8 cellular contexts compared by ENCODE assay signal in the genomic region with DNA sequence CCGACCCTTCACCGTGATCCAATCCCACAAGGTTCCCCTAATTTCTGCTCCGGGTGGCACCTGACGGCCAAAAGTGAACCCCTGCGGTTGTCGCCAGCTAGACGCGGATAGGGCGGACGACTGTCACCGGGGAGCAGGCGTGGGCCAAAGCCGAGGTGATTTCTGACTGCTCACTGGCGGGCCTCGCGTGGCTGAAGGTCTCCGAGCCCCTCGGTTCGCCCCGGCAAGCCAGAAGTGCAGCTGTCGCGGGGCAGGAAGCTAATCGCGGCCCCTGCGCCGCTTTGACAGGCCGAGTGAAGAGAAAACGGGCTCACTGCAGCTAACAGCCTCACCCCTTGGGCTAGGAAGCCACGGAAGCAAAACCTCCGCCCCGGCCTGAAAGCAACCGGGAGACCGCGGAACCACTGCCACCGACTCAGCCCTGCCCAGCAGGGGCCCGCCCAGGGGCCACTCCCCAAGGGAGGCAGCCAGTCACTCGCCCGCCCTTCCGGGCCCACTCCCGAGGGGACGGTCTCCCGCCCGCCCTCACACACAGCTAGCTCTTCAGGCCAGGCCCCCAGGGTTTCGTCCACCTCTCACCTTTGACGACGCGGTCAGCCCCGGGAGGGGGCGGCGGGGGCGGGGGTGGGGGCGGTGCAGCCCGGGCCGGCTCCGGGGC. TPM values are rescaled to one million over a fixed set of nuclear protein-coding genes. Genes with fewer than 3 reads are reported as not detected.
DNase-seq lines count a peak whose midpoint lies in the region; ATAC-seq and TF ChIP-seq lines count a peak whose summit lies in the region.

No MANE protein-coding gene starts in this region.

- TF ChIP-seq CTCF in IMR-90 (conservative IDR thresholded peaks at IDR 0.05; ENCODE audit: low read depth, low read length) (no peak), fibroblast of villous mesenchyme (IDR thresholded peaks at IDR 0.05; ENCODE audit: insufficient read depth, low read depth, low read length) (no peak)

- H2BK120ac ChIP-seq in IMR-90 (ENCODE audit: low read depth, low read length) (peak overlapping the region; percentile 65; the same call in 1 of the 2 replicates), neuronal stem cell (ENCODE audit: low read depth, low read length) (no peak overlapping the region)

- peak overlapping the region; percentile 46 for H3K18ac ChIP-seq in IMR-90 (ENCODE audit: low read depth, low read length)
- peak overlapping the region; percentile 94 for H3K18ac ChIP-seq in neuronal stem cell (ENCODE audit: low read length)

- H3K14ac ChIP-seq in IMR-90 (replicated peaks; ENCODE audit: low read depth, low read length) = peak overlapping the region; percentile 96
- peak overlapping the region; percentile 63 for H3K14ac ChIP-seq in neuronal stem cell (ENCODE audit: low read length)

- H3K4me1 ChIP-seq in IMR-90 (ENCODE audit: control insufficient read depth, insufficient read depth, low read length) (peaks cover 7% of the 10 kb centered on the region; the same call in 1 of the 2 replicates), neuronal stem cell (ENCODE audit: control insufficient read depth in 2 of 2, insufficient read depth in 1 of 2, low read depth in 1 of 2, low read length in 2 of 2) (peaks cover 0 to 9% of the 10 kb centered on the region in 2 donors), subcutaneous abdominal adipose tissue (ENCODE audit: control insufficient read depth in 5 of 5, insufficient read depth in 5 of 5, low read length in 5 of 5) (peaks cover 0 to 45% (median 35%) of the 10 kb centered on the region in 5 donors)

- intact Hi-C loops in IMR-90 (cut with micrococcal nuclease) = loop anchor here (10.0 kb wide), 1 partner anchor 241 kb away; the partner anchor contains the start of gene MRPS16

- peak overlapping the region; percentile 95 for H2AK9ac ChIP-seq in IMR-90 (replicated peaks; ENCODE audit: low read depth, low read length, poor library complexity)

- H2AK5ac ChIP-seq in IMR-90 (ENCODE audit: low read depth, low read length) (peak overlapping the region; percentile 22), neuronal stem cell (ENCODE audit: low read depth, low read length) (peak overlapping the region; percentile 78)

- H4K20me1 ChIP-seq in IMR-90 (ENCODE audit: insufficient read depth, low read length) = peaks cover 3% of the 10 kb centered on the region; the same call in 1 of the 2 replicates

- H3K27me3 ChIP-seq in IMR-90 (ENCODE audit: control insufficient read depth, insufficient read depth, low read length) (no peaks in the 10 kb centered on the region), neuronal stem cell (ENCODE audit: control insufficient read depth in 3 of 3, insufficient read depth in 3 of 3, low read depth in 1 of 3, low read length in 3 of 3) (no peaks in the 10 kb centered on the region), subcutaneous abdominal adipose tissue (ENCODE audit: control insufficient read depth in 5 of 5, insufficient read depth in 4 of 5, low read length in 5 of 5) (no peaks in the 10 kb centered on the region)

- H4K8ac ChIP-seq in IMR-90 (ENCODE audit: low read depth in 2 of 2, low read length in 2 of 2) = peak overlapping the region; percentile 42 to 95; a peak in 3 of 4 replicates
- H4K8ac ChIP-seq in neuronal stem cell (ENCODE audit: low read depth, low read length) = no peak overlapping the region

- peak; percentile 89 for DNase-seq in Daoy (ENCODE audit: low read depth)
- peak; percentile 87 for DNase-seq in IMR-90
- peak; percentile 96 for DNase-seq in activated effector memory CD4-positive, alpha-beta T cell treated with anti-CD3 and anti-CD28 coated beads, Interleukin-2, amount 50 U/mL, for 16 hours
- DNase-seq in fibroblast of villous mesenchyme (ENCODE audit: low read depth) = peak; percentile 93
- peak; percentile 65 for DNase-seq in neuronal stem cell (ENCODE audit: low spot score)

- H3K27ac ChIP-seq in IMR-90 (ENCODE audit: insufficient read depth, low read length) = peak overlapping the region; percentile 95
- peak overlapping the region; percentile 85 for H3K27ac ChIP-seq in neuronal stem cell (replicated peaks; ENCODE audit: low read length)
- peak overlapping the region; percentile 100 for H3K27ac ChIP-seq in subcutaneous abdominal adipose tissue (ENCODE audit: low read depth, low read length)

- no peak for TF ChIP-seq RAD21 in IMR-90 (IDR thresholded peaks at IDR 0.05; ENCODE audit: low read length)

- H3K36me3 ChIP-seq in IMR-90 (ENCODE audit: control insufficient read depth, insufficient read depth, low read length) = peaks cover 1% of the 10 kb centered on the region; the same call in 1 of the 2 replicates
- H3K36me3 ChIP-seq in neuronal stem cell (replicated peaks in 1 of 2; ENCODE audit: control insufficient read depth in 2 of 2, insufficient read depth in 2 of 2, low read length in 2 of 2) = peaks cover 21 to 42% of the 10 kb centered on the region in 2 donors
- peaks cover 0 to 9% (median 3%) of the 10 kb centered on the region in 5 donors for H3K36me3 ChIP-seq in subcutaneous abdominal adipose tissue (ENCODE audit: control insufficient read depth in 5 of 5, insufficient read depth in 5 of 5, low read length in 5 of 5)

- in situ Hi-C loops in IMR-90 (cut with MboI; ENCODE audit: low sequenced_read_pairs) = no loop called here

- H2BK5ac ChIP-seq in IMR-90 (ENCODE audit: low read depth, low read length, poor library complexity, severe bottlenecking) (peak overlapping the region; percentile 95), neuronal stem cell (ENCODE audit: low read length) (peak overlapping the region; percentile 91)

- H2BK20ac ChIP-seq in IMR-90 (ENCODE audit: low read depth, low read length) = no peak overlapping the region; the same call in 1 of the 2 replicates

- dilution Hi-C loops in IMR-90 (cut with HindIII; ENCODE audit: low sequenced_read_pairs, unreplicated experiment) = no loop called here

- peak overlapping the region; percentile 82 for H3K56ac ChIP-seq in IMR-90 (ENCODE audit: extremely low read depth, insufficient read depth, low read length)

- peaks cover 10% of the 10 kb centered on the region for H3K9me1 ChIP-seq in IMR-90 (ENCODE audit: insufficient read depth, low read length)

- POLR2A ChIA-PET in IMR-90 (lab: Charles Lee; ENCODE audit: unreplicated experiment) = no interaction called here

- H3K4ac ChIP-seq in IMR-90 (ENCODE audit: low read depth, low read length) (peak overlapping the region; percentile 98), neuronal stem cell (ENCODE audit: low read length) (no peak overlapping the region)

- peak; percentile 87 for TF ChIP-seq POLR2A in IMR-90 (IDR thresholded peaks at IDR 0.05; ENCODE audit: low read depth, low read length)
- TF ChIP-seq POLR2A in Raji (IDR thresholded peaks at IDR 0.05; ENCODE audit: insufficient read depth, low read depth, low read length) = peak; percentile 51

- H3K79me1 ChIP-seq in IMR-90 (ENCODE audit: low read depth in 1 of 2, low read length in 2 of 2) = peaks cover 14 to 30% of the 10 kb centered on the region in 2 experiments
- peaks cover 6% of the 10 kb centered on the region for H3K79me1 ChIP-seq in neuronal stem cell (ENCODE audit: low read depth, low read length)

- H2AFZ ChIP-seq in IMR-90 (replicated peaks; ENCODE audit: low read length, poor library complexity) (peak overlapping the region; percentile 92), neuronal stem cell (ENCODE audit: low read length) (peak overlapping the region; percentile 89)

- ATAC-seq in GM21576 (IDR thresholded peaks at IDR 0.05; ENCODE audit: unreplicated experiment) (peak; percentile 90), IMR-90 (ENCODE audit: low read depth) (peak; percentile 94)

- CTCF ChIA-PET in IMR-90 (lab: Yijun Ruan, JAX) = no interaction called here

- H2BK12ac ChIP-seq in neuronal stem cell (ENCODE audit: low read length) = peak overlapping the region; percentile 63

- peak overlapping the region; percentile 87 for H4K91ac ChIP-seq in IMR-90 (ENCODE audit: insufficient read depth, low read depth, low read length)
- H4K91ac ChIP-seq in neuronal stem cell (ENCODE audit: low read depth, low read length, poor library complexity) = no peak overlapping the region

- peak overlapping the region; percentile 3; the same call in 2 of the 3 replicates for H2BK15ac ChIP-seq in IMR-90 (ENCODE audit: low read depth, low read length)
- peak overlapping the region; percentile 42 for H2BK15ac ChIP-seq in neuronal stem cell (ENCODE audit: low read length)

- H3K23ac ChIP-seq in IMR-90 (ENCODE audit: low read depth, low read length) (peak overlapping the region; percentile 97), neuronal stem cell (ENCODE audit: low read depth, low read length, poor library complexity) (peak overlapping the region; percentile 94)

- TSS peak; percentile 41 for BruUV-seq in IMR-90 (replicated peaks; lab: Mats Ljungman, UMichigan)

- H3K4me2 ChIP-seq in IMR-90 (ENCODE audit: low read depth, low read length) (peak overlapping the region; percentile 77), neuronal stem cell (ENCODE audit: insufficient read depth, low read length, poor library complexity, severe bottlenecking) (peak overlapping the region; percentile 78)

- H4K5ac ChIP-seq in IMR-90 (ENCODE audit: low read depth, low read length) = peak overlapping the region; percentile 69

- H3K9ac ChIP-seq in IMR-90 (ENCODE audit: low read depth, low read length) = peak overlapping the region; percentile 97
- H3K9ac ChIP-seq in neuronal stem cell (ENCODE audit: low read depth, low read length, poor library complexity) = peak overlapping the region; percentile 95
- H3K9ac ChIP-seq in subcutaneous abdominal adipose tissue (ENCODE audit: low read length in 5 of 5) = peak overlapping the region; percentile 89 to 100 (median 98)

- H3K9me3 ChIP-seq in IMR-90 (ENCODE audit: control insufficient read depth, insufficient read depth, low read length) = no peaks in the 10 kb centered on the region
- H3K9me3 ChIP-seq in neuronal stem cell (replicated peaks in 1 of 2; ENCODE audit: control insufficient read depth in 2 of 2, insufficient read depth in 1 of 2, low read depth in 1 of 2, low read length in 2 of 2) = no peaks in the 10 kb centered on the region
- H3K9me3 ChIP-seq in subcutaneous abdominal adipose tissue (ENCODE audit: control insufficient read depth in 5 of 5, low read length in 5 of 5) = no peaks in the 10 kb centered on the region

- 0% methylated on average over 22 of the region's 55 CpGs; no CpG with 5 or more reads in 1 of the 2 experiments for WGBS in IMR-90 (ENCODE audit: extremely low coverage in 2 of 2, insufficient read length in 1 of 2), 2 experiments
- no CpG with 5 or more reads among the region's 55 CpGs for WGBS in neuronal stem cell (ENCODE audit: extremely low coverage in 2 of 2, insufficient read length in 2 of 2, insufficient replicate concordance in 1 of 2), 2 donors

- H3K4me3 ChIP-seq in IMR-90 (ENCODE audit: insufficient read depth, low read depth, low read length) (peak overlapping the region; percentile 90), fibroblast of villous mesenchyme (ENCODE audit: low read depth, low read length) (peak overlapping the region; percentile 94), neuronal stem cell (ENCODE audit: low read length in 2 of 2) (peak overlapping the region; percentile 86 to 89), subcutaneous abdominal adipose tissue (ENCODE audit: low read depth in 1 of 5, low read length in 5 of 5) (peak overlapping the region; percentile 75 to 94 (median 80))

RNA-seq across cellular contexts. Expression of gene PPP3CB, which starts 0.5 kb away (rescaled TPM):
- 11.9 and 12.2 TPM in 2 replicates for total RNA-seq in Daoy (2014; rRNA removed; shearing (Covaris generic))
- total RNA-seq in IMR-90 (2012; rRNA removed) = 22.9 and 40.0 TPM in 2 replicates
- polyA plus RNA-seq in IMR-90 (2012; rRNA removed) = 26.4 and 36.4 TPM in 2 replicates
- 9.5 and 34.7 TPM in 2 replicates for polyA plus RNA-seq in IMR-90 (2012; cell fraction: cytosol; rRNA removed)
- polyA plus RNA-seq in IMR-90 (2012; cell fraction: nucleus; rRNA removed; ENCODE audit: low replicate concordance) = 7.7 and 38.3 TPM in 2 replicates
- total RNA-seq in fibroblast of villous mesenchyme = 23.2 and 27.2 TPM in 2 replicates
- polyA plus RNA-seq in neuronal stem cell (2013, experiment 1 of 2) = 31.0 TPM
- polyA plus RNA-seq in neuronal stem cell (2013, experiment 2 of 2) = 30.9 TPM

Comparison
In these comparisons a context has a peak if more than half of its experiments do, and no peak if none do; other contexts are left out.
1. Peak in every context shown above with its lines: DNase-seq, ATAC-seq, H3K4me3 ChIP-seq and H3K27ac ChIP-seq.